23 cellular contexts compared by ENCODE assay signal in the genomic region with DNA sequence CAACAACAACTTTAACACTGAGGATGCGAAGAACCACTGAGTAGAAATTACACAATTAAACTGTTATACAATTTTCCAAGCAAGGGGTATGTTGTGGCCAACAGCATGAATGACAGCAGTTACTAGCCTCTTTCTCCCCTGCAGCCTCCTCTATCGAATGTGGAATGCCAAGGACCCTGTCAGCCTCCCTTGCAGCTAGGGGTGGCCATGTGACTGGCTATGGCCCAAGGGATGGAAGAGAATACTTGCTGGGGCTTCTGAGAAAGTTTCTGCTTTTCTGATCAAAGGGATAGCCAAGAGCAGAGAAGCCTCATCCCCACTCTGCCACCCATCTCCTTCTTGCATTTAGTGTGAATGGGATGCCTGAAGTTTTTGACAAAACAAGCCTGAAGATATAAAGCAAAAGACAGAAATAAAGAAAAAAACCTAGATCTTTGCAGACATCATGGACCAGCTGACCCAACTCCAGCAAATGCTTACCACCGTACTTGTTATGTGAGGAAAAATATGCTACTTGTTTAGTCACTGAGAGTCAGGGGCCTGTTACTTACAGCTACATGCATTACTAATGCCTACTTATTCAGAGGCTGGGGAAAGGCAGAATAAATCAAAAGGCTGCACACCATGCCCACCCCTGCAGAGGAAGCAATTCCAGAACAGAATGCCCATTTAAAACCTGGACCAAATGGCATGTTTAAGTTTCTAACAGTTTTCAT.
"Had no signal": no experiment of that assay in that cellular context is flagged by ENCODE, and none has a peak within 500 bp of the region (broad histone marks: within the 10 kb centered on the region; RNA-seq: fewer than 3 reads in every experiment).

No MANE protein-coding gene starts in this region.

- H3K4me3 Mint-ChIP-seq: activated CD4-positive, alpha-beta memory T cell treated with anti-CD3 and anti-CD28 coated beads, Interleukin-2, amount 10 ng/mL, durations not matched to agents 7 days and 5 days; activated naive CD8-positive, alpha-beta T cell treated with anti-CD3 and anti-CD28 coated beads, Interleukin-2, amount 10 ng/mL, durations not matched to agents 7 days and 5 days had no signal

- DNase-seq: activated CD4-positive, alpha-beta memory T cell treated with anti-CD3 and anti-CD28 coated beads, Interleukin-2, amount 10 ng/mL, durations not matched to agents 7 days and 5 days; activated CD4-positive, alpha-beta T cell treated with anti-CD3 and anti-CD28 coated beads, Interleukin-2, amount 50 U/mL, for 1 hour; activated CD4-positive, CD25-positive, alpha-beta regulatory T cell; activated naive CD4-positive, alpha-beta T cell treated with anti-CD3 and anti-CD28 coated beads, Interleukin-2, amount 50 U/mL, for 16 hours; activated naive CD8-positive, alpha-beta T cell treated with anti-CD3 and anti-CD28 coated beads, Interleukin-2, amount 10 ng/mL, durations not matched to agents 7 days and 5 days; aorta; body of pancreas; KBM-7; NCI-H1048; NCI-H146; NCI-H187 treated with DMSO at 0.1 percent for 48 hours; NCI-H2081 treated with DMSO at 0.1 percent for 48 hours; NCI-H446; NCI-H524; Peyer's patch; Right ventricle myocardium superior; SJCRH30; SK-N-SH; T-helper 1 cell had no signal

- ATAC-seq: body of pancreas had no signal

- H3K27me3 ChIP-seq: adrenal gland, body of pancreas, Peyer's patch, SJCRH30 had no signal

- H3K4me3 ChIP-seq: adrenal gland, body of pancreas, Peyer's patch, SJCRH30 had no signal

- H3K27ac ChIP-seq: body of pancreas, Peyer's patch, RWPE1, SJCRH30, VCaP had no signal

- H3K4me1 Mint-ChIP-seq: activated CD4-positive, alpha-beta memory T cell treated with anti-CD3 and anti-CD28 coated beads, Interleukin-2, amount 10 ng/mL, durations not matched to agents 7 days and 5 days; activated naive CD8-positive, alpha-beta T cell treated with anti-CD3 and anti-CD28 coated beads, Interleukin-2, amount 10 ng/mL, durations not matched to agents 7 days and 5 days had no signal

- FAIRE-seq: bronchial epithelial cell had no signal

- H3K9me3 ChIP-seq: body of pancreas, SJCRH30 had no signal

- H3K27ac Mint-ChIP-seq: activated CD4-positive, alpha-beta memory T cell treated with anti-CD3 and anti-CD28 coated beads, Interleukin-2, amount 10 ng/mL, durations not matched to agents 7 days and 5 days; activated naive CD8-positive, alpha-beta T cell treated with anti-CD3 and anti-CD28 coated beads, Interleukin-2, amount 10 ng/mL, durations not matched to agents 7 days and 5 days had no signal

- H3K27me3 Mint-ChIP-seq: activated CD4-positive, alpha-beta memory T cell treated with anti-CD3 and anti-CD28 coated beads, Interleukin-2, amount 10 ng/mL, durations not matched to agents 7 days and 5 days; activated naive CD8-positive, alpha-beta T cell treated with anti-CD3 and anti-CD28 coated beads, Interleukin-2, amount 10 ng/mL, durations not matched to agents 7 days and 5 days had no signal

- H3K4me1 ChIP-seq: Peyer's patch, SJCRH30 had no signal
